In the genomic region with DNA sequence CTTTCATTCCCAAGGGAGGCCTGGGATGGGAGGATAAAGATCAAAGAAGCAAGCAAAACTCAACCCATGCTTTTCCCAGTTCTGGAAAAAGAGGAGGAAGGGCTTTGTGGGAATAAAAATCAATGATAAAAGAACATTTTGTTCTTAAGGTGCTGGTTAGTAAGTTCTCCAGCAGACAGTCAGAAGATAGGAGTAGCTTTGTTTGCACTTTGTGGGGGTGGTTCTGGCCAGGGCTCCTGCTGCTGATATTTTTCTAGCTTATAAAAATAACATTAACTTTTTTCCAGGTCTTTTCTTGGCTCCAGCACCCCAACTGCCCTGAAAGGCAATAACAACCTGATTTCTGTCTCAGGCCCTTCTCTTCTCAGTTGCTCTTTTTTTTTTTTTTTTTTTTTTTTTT, we compare ENCODE assay signal across 19 cellular contexts.
DNase-seq lines count a peak whose midpoint lies in the region; ATAC-seq and TF ChIP-seq lines count a peak whose summit lies in the region.
"Had no signal": no experiment of that assay in that cellular context is flagged by ENCODE, and none has a peak within 500 bp of the region (broad histone marks: within the 10 kb centered on the region; RNA-seq: fewer than 3 reads in every experiment).

No MANE protein-coding gene starts in this region.

- H3K27me3 ChIP-seq in thoracic aorta (replicated peaks; ENCODE audit: insufficient read depth) (no peaks in the 10 kb centered on the region), gastrocnemius medialis (no peaks in the 10 kb centered on the region)

- H3K27ac ChIP-seq in thoracic aorta: peak overlapping the region; percentile 40 to 50
- peak overlapping the region in 2 of 4 donors; percentile 39 to 44 for H3K27ac ChIP-seq in gastrocnemius medialis
- H3K27ac ChIP-seq: epithelial cell of prostate, skin epidermis had no signal

- H3K36me3 ChIP-seq in thoracic aorta: no peaks in the 10 kb centered on the region
- H3K36me3 ChIP-seq in gastrocnemius medialis: no peaks in the 10 kb centered on the region

- in situ Hi-C loops in gastrocnemius medialis (cut with MboI; ENCODE audit: low sequenced_read_pairs in 4 of 4): loop anchor here in 3 of 4 donors (25.0 kb wide), 1 partner anchor 170 kb away; no protein-coding TSS in a partner anchor

- H3K4me1 ChIP-seq in thoracic aorta (ENCODE audit: control insufficient read depth in 1 of 2, low read depth in 2 of 2): peaks cover 17 to 56% of the 10 kb centered on the region in 2 donors
- peaks cover 34 to 44% of the 10 kb centered on the region in 2 donors for H3K4me1 ChIP-seq in gastrocnemius medialis

- ATAC-seq in omental fat pad (ENCODE audit: low FRiP score) (peak; percentile 56), thoracic aorta (ENCODE audit: insufficient number of reproducible peaks, low FRiP score, low read depth) (no peak), gastrocnemius medialis (no peak), GM18502 (IDR thresholded peaks at IDR 0.05; ENCODE audit: poor library complexity, unreplicated experiment) (no peak)
- ATAC-seq: activated T-cell treated with anti-CD3 and anti-CD28 coated beads, Interleukin-2, amount 50 U/mL, for 72 hours; K562 had no signal

- H3K9me3 ChIP-seq in thoracic aorta (no peaks in the 10 kb centered on the region), gastrocnemius medialis (no peaks in the 10 kb centered on the region)

- peak; percentile 87 for DNase-seq in amniotic epithelial cell (ENCODE audit: low read depth)
- DNase-seq in fibroblast of mammary gland (ENCODE audit: low read depth): peak; percentile 48
- DNase-seq in omental fat pad (ENCODE audit: low spot score): no peak
- DNase-seq in thoracic aorta (ENCODE audit: low spot score): no peak
- no peak for DNase-seq in activated gamma-delta T cell treated with Interleukin-2 at 50 U/mL for 16 hours
- DNase-seq in stimulated activated CD4-positive, alpha-beta T cell treated with anti-CD3 and anti-CD28 coated beads, Interleukin-1b, Interleukin-23, amount 100 ng/mL, for 48 hours: no peak
- DNase-seq in gastrocnemius medialis: no peak
- DNase-seq: activated CD4-positive, alpha-beta T cell treated with anti-CD3 and anti-CD28 coated beads for 1 hour; activated CD8-positive, alpha-beta memory T cell treated with anti-CD3 and anti-CD28 coated beads for 24 hours; activated T-cell treated with anti-CD3 and anti-CD28 coated beads, Interleukin-2, amount 50 U/mL, for 72 hours; caudate nucleus; COR-L47; NCI-H2029 treated with DMSO at 0.1 percent for 48 hours; stimulated activated CD4-positive, alpha-beta T cell treated with anti-CD3 and anti-CD28 coated beads, Interleukin-4, amount 100 ng/mL, for 24 hours; T1000 had no signal

- TF ChIP-seq CTCF in fibroblast of mammary gland (conservative IDR thresholded peaks at IDR 0.05; ENCODE audit: control insufficient read depth, insufficient read depth, low read depth, low read length) (no peak), omental fat pad (IDR thresholded peaks at IDR 0.05) (no peak), thoracic aorta (IDR thresholded peaks at IDR 0.05) (no peak), gastrocnemius medialis (IDR thresholded peaks at IDR 0.05 in 4 of 5, conservative IDR thresholded peaks at IDR 0.05 in 1 of 5) (no peak)

- no peak overlapping the region for H3K4me3 ChIP-seq in fibroblast of mammary gland (ENCODE audit: control insufficient read depth, low read depth, low read length)
- H3K4me3 ChIP-seq in thoracic aorta: no peak overlapping the region
- no peak overlapping the region for H3K4me3 ChIP-seq in gastrocnemius medialis
- H3K4me3 ChIP-seq: K562, skin epidermis had no signal

- TF ChIP-seq POLR2A in gastrocnemius medialis (IDR thresholded peaks at IDR 0.05): no peak

- intact Hi-C loops in gastrocnemius medialis (cut with DNase I; ENCODE audit: low total_unique reads): no loop called here

Comparison
In these comparisons a context has a peak if more than half of its experiments do, and no peak if none do; other contexts are left out.
1. DNase-seq: peak in amniotic epithelial cell (single experiment) and fibroblast of mammary gland (single experiment); none in omental fat pad (single experiment), thoracic aorta (single experiment), activated gamma-delta T cell treated with Interleukin-2 at 50 U/mL for 16 hours (single experiment), stimulated activated CD4-positive, alpha-beta T cell treated with anti-CD3 and anti-CD28 coated beads, Interleukin-1b, Interleukin-23, amount 100 ng/mL, for 48 hours (single experiment) and gastrocnemius medialis (0 of 2).